Comparison of ENCODE assay signal across 1 cellular context in the genomic region with DNA sequence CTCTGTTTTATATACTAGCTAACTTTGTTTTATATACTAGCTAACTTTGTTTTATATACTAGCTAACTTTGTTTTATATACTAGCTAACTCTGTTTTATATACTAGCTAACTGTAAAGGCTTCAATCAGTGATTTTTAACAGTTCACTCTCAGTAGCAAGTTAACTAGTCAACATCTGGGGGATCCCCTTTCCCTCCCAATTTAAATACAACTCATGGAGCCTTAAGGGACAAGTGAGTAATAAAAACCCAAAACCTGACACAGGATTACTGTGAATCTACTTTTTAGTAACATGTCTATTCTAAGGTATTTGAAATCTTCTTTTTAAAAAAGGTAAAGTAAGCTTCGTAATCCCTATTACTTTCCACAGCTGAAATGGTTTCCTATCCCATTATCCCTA.
TF ChIP-seq lines count a peak whose summit lies in the region.

No MANE protein-coding gene starts in this region.

TF ChIP-seq in A549, 52 proteins besides CTCF, POLR2A, EP300 and RAD21 (continued from another document):
- TF ChIP-seq CBX2 (IDR thresholded peaks at IDR 0.05; ENCODE audit: borderline replicate concordance, low read depth): no peak
